In genomic region chr2:227180770-227181169, GRCh38 we compare ENCODE assay signal across 17 cellular contexts. TPM values are rescaled to one million over a fixed set of nuclear protein-coding genes. Genes with fewer than 3 reads are reported as not detected.
"Had no signal": no experiment of that assay in that cellular context is flagged by ENCODE, and none has a peak within 500 bp of the region (broad histone marks: within the 10 kb centered on the region; RNA-seq: fewer than 3 reads in every experiment).

No MANE protein-coding gene starts in this region.

- FAIRE-seq: keratinocyte had no signal

- ATAC-seq: activated T-helper 17 cell treated with anti-CD3 and anti-CD28 coated beads, Interleukin-2, amount 50 U/mL, for 72 hours; natural killer cell treated with Interleukin-12 subunit alpha and Interleukin-12 subunit beta and Interleukin-15 and Interleukin-18, amount 100 ng/mL, for 72 hours; stimulated activated naive B cell treated with anti-CD40 and anti-IgM and Interleukin-4, amounts not matched to agents 10 μg/mL and 1 μg/mL and 100 μg/mL, for 72 hours had no signal

- H3K4me1 ChIP-seq: esophagus muscularis mucosa, left lung had no signal

- DNase-seq: activated CD4-positive, alpha-beta T cell treated with anti-CD3 and anti-CD28 coated beads, Interleukin-2, amount 50 U/mL, for 48 hours; activated naive CD4-positive, alpha-beta T cell treated with anti-CD3 and anti-CD28 coated beads for 36 hours; hippocampal formation; left lung; occipital lobe; stimulated activated CD4-positive, alpha-beta T cell treated with anti-CD3 and anti-CD28 coated beads, Interleukin-15, amount 100 ng/mL, for 24 hours; stimulated activated CD4-positive, alpha-beta T cell treated with anti-CD3 and anti-CD28 coated beads, Interleukin-4, amount 100 ng/mL, for 1 hour; stimulated activated naive B cell treated with anti-CD40 and anti-IgM and Interleukin-4, amounts not matched to agents 10 μg/mL and 1 μg/mL and 100 μg/mL, for 72 hours; trophoblast cell; WERI-Rb-1 had no signal

- H3K27ac ChIP-seq: cardiac muscle cell, esophagus muscularis mucosa, left lung, WERI-Rb-1 had no signal

- H3K27me3 ChIP-seq: cardiac muscle cell, esophagus muscularis mucosa, left lung had no signal

- H3K4me3 ChIP-seq: cardiac muscle cell, esophagus muscularis mucosa, left lung had no signal

- H3K36me3 ChIP-seq: cardiac muscle cell, esophagus muscularis mucosa, left lung, WERI-Rb-1 had no signal

- H3K9me3 ChIP-seq: left lung had no signal

RNA-seq across cellular contexts. Expression of gene COL4A3, which starts 16.3 kb away (rescaled TPM):
- total RNA-seq: activated naive CD4-positive, alpha-beta T cell treated with anti-CD3 and anti-CD28 coated beads for 36 hours; cardiac muscle cell; glomerular endothelial cell; T-helper 1 cell treated with Interleukin-12 subunit alpha and Interleukin-12 subunit beta and Interleukin-4 antibody, amounts not matched to agents 30 ng/mL and 1 ng/mL, for 36 hours had no signal
- polyA plus RNA-seq: keratinocyte had no signal

RNA-seq across cellular contexts. Expression of gene COL4A4, which starts 16.8 kb away (rescaled TPM):
- total RNA-seq: activated naive CD4-positive, alpha-beta T cell treated with anti-CD3 and anti-CD28 coated beads for 36 hours; T-helper 1 cell treated with Interleukin-12 subunit alpha and Interleukin-12 subunit beta and Interleukin-4 antibody, amounts not matched to agents 30 ng/mL and 1 ng/mL, for 36 hours had no signal
- polyA plus RNA-seq: keratinocyte had no signal
